ENCODE assay signal across 21 cellular contexts in genomic region chr3:154745925-154746324, GRCh38.
DNase-seq lines count a peak whose midpoint lies in the region; ATAC-seq and TF ChIP-seq lines count a peak whose summit lies in the region.
"Had no signal": no experiment of that assay in that cellular context is flagged by ENCODE, and none has a peak within 500 bp of the region (broad histone marks: within the 10 kb centered on the region; RNA-seq: fewer than 3 reads in every experiment).

No MANE protein-coding gene starts in this region.

- TF ChIP-seq CTCF in progenitor cell of endocrine pancreas (IDR thresholded peaks at IDR 0.05; ENCODE audit: unreplicated experiment), result peak; percentile 32

- DNase-seq in NCI-H524 (lab: John Stamatoyannopoulos, UW), result peak; percentile 16 to 49
- no peak for DNase-seq in NCI-H524 treated with DMSO at 0.1 percent for 48 hours (lab: John Stamatoyannopoulos, UW)
- DNase-seq in KBM-7, result peak; percentile 23
- peak; percentile 4 for DNase-seq in SW480 (ENCODE audit: low spot score)
- no peak for DNase-seq in progenitor cell of endocrine pancreas (ENCODE audit: low spot score, unreplicated experiment)
- DNase-seq in naive thymus-derived CD8-positive, alpha-beta T cell, result no peak
- DNase-seq in T-helper 1 cell, result no peak
- no peak for DNase-seq in activated T-cell treated with anti-CD3 and anti-CD28 coated beads, Interleukin-2, amount 50 U/mL, for 24 hours
- DNase-seq: ACHN; activated CD4-positive, alpha-beta T cell treated with anti-CD3 and anti-CD28 coated beads, Interleukin-2, amount 50 U/mL, for 4 hours; activated T-cell treated with anti-CD3 and anti-CD28 coated beads, Interleukin-2, amount 50 U/mL, for 1 hour; body of pancreas; cortex of kidney; GDM1; left lung; NCI-H1092; NCI-H345; occipital lobe; right cardiac atrium had no signal

- in situ Hi-C loops in KBM-7 (cut with MboI; ENCODE audit: low pct_unique_long_range_greater_than_20kb, low sequenced_read_pairs), result no loop called here

- no peaks in the 10 kb centered on the region for H3K36me3 Mint-ChIP-seq in progenitor cell of endocrine pancreas (ENCODE audit: insufficient read depth)
- H3K36me3 Mint-ChIP-seq in naive thymus-derived CD8-positive, alpha-beta T cell, result no peaks in the 10 kb centered on the region
- H3K36me3 Mint-ChIP-seq in activated T-cell treated with anti-CD3 and anti-CD28 coated beads, Interleukin-2, amount 50 U/mL, for 24 hours (ENCODE audit: low read depth), result no peaks in the 10 kb centered on the region
- H3K36me3 Mint-ChIP-seq: activated naive CD8-positive, alpha-beta T cell had no signal

- H3K9me3 Mint-ChIP-seq in progenitor cell of endocrine pancreas (ENCODE audit: low read depth), result peaks cover 16% of the 10 kb centered on the region
- peaks cover 3 to 14% (median 8%) of the 10 kb centered on the region in 9 donors for H3K9me3 Mint-ChIP-seq in naive thymus-derived CD8-positive, alpha-beta T cell
- peaks cover 3% of the 10 kb centered on the region for H3K9me3 Mint-ChIP-seq in activated T-cell treated with anti-CD3 and anti-CD28 coated beads, Interleukin-2, amount 50 U/mL, for 24 hours

- no peak for ATAC-seq in naive thymus-derived CD8-positive, alpha-beta T cell
- ATAC-seq: body of pancreas, left lung, right cardiac atrium had no signal

- H3K27ac Mint-ChIP-seq in progenitor cell of endocrine pancreas, result no peak overlapping the region
- no peak overlapping the region for H3K27ac Mint-ChIP-seq in naive thymus-derived CD8-positive, alpha-beta T cell
- no peak overlapping the region for H3K27ac Mint-ChIP-seq in activated T-cell treated with anti-CD3 and anti-CD28 coated beads, Interleukin-2, amount 50 U/mL, for 24 hours
- H3K27ac Mint-ChIP-seq: activated naive CD8-positive, alpha-beta T cell; stimulated activated naive CD8-positive, alpha-beta T cell treated with anti-CD3 and anti-CD28 coated beads, Interleukin-15, Interleukin-2, amounts not matched to agents 100 ng/mL and 50 ng/mL, for 24 hours had no signal

- POLR2A ChIA-PET in naive thymus-derived CD8-positive, alpha-beta T cell (lab: Charles Lee), result no interaction called here

- no peaks in the 10 kb centered on the region for H3K4me1 Mint-ChIP-seq in progenitor cell of endocrine pancreas (ENCODE audit: low read depth)
- H3K4me1 Mint-ChIP-seq in naive thymus-derived CD8-positive, alpha-beta T cell, result no peaks in the 10 kb centered on the region
- H3K4me1 Mint-ChIP-seq in activated T-cell treated with anti-CD3 and anti-CD28 coated beads, Interleukin-2, amount 50 U/mL, for 24 hours (ENCODE audit: low read depth), result no peaks in the 10 kb centered on the region

- no peak overlapping the region for H3K4me3 Mint-ChIP-seq in progenitor cell of endocrine pancreas (ENCODE audit: low read depth)
- H3K4me3 Mint-ChIP-seq in naive thymus-derived CD8-positive, alpha-beta T cell, result no peak overlapping the region
- H3K4me3 Mint-ChIP-seq in activated T-cell treated with anti-CD3 and anti-CD28 coated beads, Interleukin-2, amount 50 U/mL, for 24 hours, result no peak overlapping the region
- H3K4me3 Mint-ChIP-seq: activated naive CD8-positive, alpha-beta T cell; stimulated activated naive CD8-positive, alpha-beta T cell treated with anti-CD3 and anti-CD28 coated beads, Interleukin-15, Interleukin-2, amounts not matched to agents 100 ng/mL and 50 ng/mL, for 24 hours had no signal

- no peaks in the 10 kb centered on the region for H3K27me3 Mint-ChIP-seq in progenitor cell of endocrine pancreas
- H3K27me3 Mint-ChIP-seq in naive thymus-derived CD8-positive, alpha-beta T cell, result peaks cover 0 to 3% (median 0%) of the 10 kb centered on the region in 5 donors
- H3K27me3 Mint-ChIP-seq in activated T-cell treated with anti-CD3 and anti-CD28 coated beads, Interleukin-2, amount 50 U/mL, for 24 hours, result no peaks in the 10 kb centered on the region
- H3K27me3 Mint-ChIP-seq: activated naive CD8-positive, alpha-beta T cell; stimulated activated naive CD8-positive, alpha-beta T cell treated with anti-CD3 and anti-CD28 coated beads, Interleukin-15, Interleukin-2, amounts not matched to agents 100 ng/mL and 50 ng/mL, for 24 hours had no signal

Comparison
In these comparisons a context has a peak if more than half of its experiments do, and no peak if none do; other contexts are left out.
1. DNase-seq: peak in NCI-H524 (2 of 2), KBM-7 (single experiment) and SW480 (single experiment); none in NCI-H524 treated with DMSO at 0.1 percent for 48 hours (single experiment), progenitor cell of endocrine pancreas (single experiment), naive thymus-derived CD8-positive, alpha-beta T cell (0 of 10), T-helper 1 cell (0 of 5) and activated T-cell treated with anti-CD3 and anti-CD28 coated beads, Interleukin-2, amount 50 U/mL, for 24 hours (single experiment).